17 cellular contexts compared by ENCODE assay signal in genomic region chr4:98298022-98298421, GRCh38. TPM values are rescaled to one million over a fixed set of nuclear protein-coding genes. Genes with fewer than 3 reads are reported as not detected.
DNase-seq lines count a peak whose midpoint lies in the region; ATAC-seq, FAIRE-seq and TF ChIP-seq lines count a peak whose summit lies in the region.
"Had no signal": no experiment of that assay in that cellular context is flagged by ENCODE, and none has a peak within 500 bp of the region (broad histone marks: within the 10 kb centered on the region; RNA-seq: fewer than 3 reads in every experiment).

No MANE protein-coding gene starts in this region.

- no peaks in the 10 kb centered on the region for H3K4me1 ChIP-seq in keratinocyte (ENCODE audit: control insufficient read depth, extremely low read depth, insufficient read depth, low read length)
- peaks cover 4% of the 10 kb centered on the region for H3K4me1 ChIP-seq in GM23248 (ENCODE audit: insufficient read depth)
- H3K4me1 ChIP-seq: Peyer's patch had no signal

- no peak overlapping the region for H3K27ac ChIP-seq in keratinocyte (ENCODE audit: control insufficient read depth, insufficient read depth, low read length)
- no peak overlapping the region for H3K27ac ChIP-seq in GM23248
- H3K27ac ChIP-seq: 22Rv1, BLaER1, Peyer's patch had no signal

- no peaks in the 10 kb centered on the region for H3K27me3 Mint-ChIP-seq in activated CD4-positive, alpha-beta T cell treated with anti-CD3 and anti-CD28 coated beads for 36 hours
- no peaks in the 10 kb centered on the region for H3K27me3 Mint-ChIP-seq in T-helper 17 cell

- WGBS in GM23248 (ENCODE audit: low coverage in 1 of 2, low lambda C conversion rate in 2 of 2, missing lambda C conversion rate in 2 of 2), 2 experiments: 98 to 100% methylated on average over 2 of the region's 2 CpGs

- CTCF ChIA-PET in activated CD4-positive, alpha-beta T cell treated with anti-CD3 and anti-CD28 coated beads for 36 hours (lab: Charles Lee): no interaction called here

- H3K27ac Mint-ChIP-seq in activated CD4-positive, alpha-beta T cell treated with anti-CD3 and anti-CD28 coated beads for 36 hours: no peak overlapping the region
- peak overlapping the region; percentile 19 for H3K27ac Mint-ChIP-seq in T-helper 17 cell

- intact Hi-C loops in activated CD4-positive, alpha-beta T cell treated with anti-CD3 and anti-CD28 coated beads for 36 hours (cut with DNase I, micrococcal nuclease): no loop called here

- H3F3A ChIP-seq in GM23248 (ENCODE audit: insufficient read depth): no peaks in the 10 kb centered on the region; the same call in 1 of the 2 replicates

- H3K4me3 ChIP-seq in keratinocyte (ENCODE audit: control insufficient read depth in 2 of 3, extremely low read depth in 1 of 3, insufficient read depth in 2 of 3, low read depth in 1 of 3, low read length in 3 of 3) (no peak overlapping the region), GM23248 (no peak overlapping the region)
- H3K4me3 ChIP-seq: BLaER1, Peyer's patch had no signal

- peak; percentile 39 for FAIRE-seq in keratinocyte (lab: Jason Lieb, UNC)
- FAIRE-seq: GM19239 had no signal

- H3K4me1 Mint-ChIP-seq in activated CD4-positive, alpha-beta T cell treated with anti-CD3 and anti-CD28 coated beads for 36 hours: peaks cover 22% of the 10 kb centered on the region
- peaks cover 9% of the 10 kb centered on the region for H3K4me1 Mint-ChIP-seq in T-helper 17 cell

- H3K79me2 ChIP-seq in keratinocyte (ENCODE audit: control insufficient read depth, insufficient read depth, low read length) (peaks cover 12% of the 10 kb centered on the region), GM23248 (ENCODE audit: insufficient read depth) (peaks cover 91% of the 10 kb centered on the region)

- H3K4me2 ChIP-seq in keratinocyte (ENCODE audit: control insufficient read depth, extremely low read depth, insufficient read depth, low read depth, low read length): no peak overlapping the region
- no peak overlapping the region for H3K4me2 ChIP-seq in GM23248 (ENCODE audit: unreplicated experiment)
- H3K4me2 ChIP-seq: BLaER1 had no signal

- DNase-seq in activated CD4-positive, alpha-beta T cell treated with anti-CD3 and anti-CD28 coated beads for 36 hours: no peak
- DNase-seq in activated CD4-positive, alpha-beta T cell treated with anti-CD3 and anti-CD28 coated beads, Interleukin-2, amount 50 U/mL, for 1 hour: no peak
- DNase-seq in T-helper 17 cell: no peak
- no peak for DNase-seq in keratinocyte (ENCODE audit: low read depth, low spot score)
- DNase-seq in GM23248: no peak
- DNase-seq: EL, Karpas-422, NCI-H187 treated with DMSO at 0.1 percent for 48 hours, NCI-H82, Peyer's patch, Right ventricle myocardium superior had no signal

- H2AFZ ChIP-seq in keratinocyte (ENCODE audit: control insufficient read depth, low read length) (no peak overlapping the region), GM23248 (no peak overlapping the region)

- no peak for TF ChIP-seq CTCF in keratinocyte (optimal IDR thresholded peaks at IDR 0.05 in 1 of 3, IDR thresholded peaks at IDR 0.05 in 1 of 3, conservative IDR thresholded peaks at IDR 0.05 in 1 of 3; ENCODE audit: extremely low read depth in 1 of 3, insufficient read depth in 2 of 3, low read length in 3 of 3)

- POLR2A ChIA-PET in activated CD4-positive, alpha-beta T cell treated with anti-CD3 and anti-CD28 coated beads for 36 hours (lab: Charles Lee): interaction anchor here (0.6 kb wide), 1 partner anchor 39 kb away, joined by 3 read pairs; no protein-coding TSS in a partner anchor

- H4K20me1 ChIP-seq in keratinocyte (ENCODE audit: control insufficient read depth, extremely low read depth, insufficient read depth, low read length): no peaks in the 10 kb centered on the region
- H4K20me1 ChIP-seq in GM23248 (ENCODE audit: insufficient read depth): no peaks in the 10 kb centered on the region
- H4K20me1 ChIP-seq: BLaER1 had no signal

- dilution Hi-C loops in keratinocyte (cut with MboI; ENCODE audit: extremely low pct_ligation_motif_present, low sequenced_read_pairs): no loop called here

- H3K9me3 Mint-ChIP-seq in activated CD4-positive, alpha-beta T cell treated with anti-CD3 and anti-CD28 coated beads for 36 hours (ENCODE audit: low read depth): peaks cover 18% of the 10 kb centered on the region

- in situ Hi-C loops in GM23248 (cut with MboI): no loop called here

- H3K36me3 Mint-ChIP-seq in activated CD4-positive, alpha-beta T cell treated with anti-CD3 and anti-CD28 coated beads for 36 hours (ENCODE audit: low read depth): peaks cover 53% of the 10 kb centered on the region
- H3K36me3 Mint-ChIP-seq in T-helper 17 cell (ENCODE audit: low read depth): peaks cover 12% of the 10 kb centered on the region

- H3K36me3 ChIP-seq in keratinocyte (ENCODE audit: control insufficient read depth in 2 of 2, extremely low read depth in 1 of 2, insufficient read depth in 2 of 2, low read length in 2 of 2) (peaks cover 0 to 3% of the 10 kb centered on the region in 2 experiments), GM23248 (ENCODE audit: low read depth) (peaks cover 31% of the 10 kb centered on the region)

- H3K9me2 ChIP-seq in GM23248 (ENCODE audit: insufficient read depth): no peaks in the 10 kb centered on the region

- H3K4me3 Mint-ChIP-seq in activated CD4-positive, alpha-beta T cell treated with anti-CD3 and anti-CD28 coated beads for 36 hours: no peak overlapping the region
- no peak overlapping the region for H3K4me3 Mint-ChIP-seq in T-helper 17 cell

- H3K9ac ChIP-seq in keratinocyte (ENCODE audit: control insufficient read depth, extremely low read depth, insufficient read depth, low read length) (no peak overlapping the region), GM23248 (no peak overlapping the region)
- H3K9ac ChIP-seq: BLaER1 had no signal

- peak; percentile 42 for ATAC-seq in activated CD4-positive, alpha-beta T cell treated with anti-CD3 and anti-CD28 coated beads for 36 hours
- peak; percentile 57 for ATAC-seq in GM19025 (IDR thresholded peaks at IDR 0.05; ENCODE audit: low read depth, unreplicated experiment)
- no peak for ATAC-seq in T-helper 17 cell
- ATAC-seq in HG03378 (IDR thresholded peaks at IDR 0.05; ENCODE audit: unreplicated experiment): no peak
- ATAC-seq in GM21737 (IDR thresholded peaks at IDR 0.05; ENCODE audit: unreplicated experiment): no peak

- H3K27me3 ChIP-seq in keratinocyte (ENCODE audit: control insufficient read depth, extremely low read depth, insufficient read depth, low read length) (no peaks in the 10 kb centered on the region), GM23248 (replicated peaks; ENCODE audit: insufficient read depth) (no peaks in the 10 kb centered on the region)
- H3K27me3 ChIP-seq: BLaER1, Peyer's patch had no signal

- no peaks in the 10 kb centered on the region for H3K9me1 ChIP-seq in keratinocyte (ENCODE audit: control insufficient read depth, extremely low read depth, insufficient read depth, low read length)

- H3K9me3 ChIP-seq in T-helper 17 cell (ENCODE audit: control insufficient read depth, low read length, poor library complexity, severe bottlenecking) (no peaks in the 10 kb centered on the region), keratinocyte (ENCODE audit: control insufficient read depth, low read depth, low read length) (no peaks in the 10 kb centered on the region), GM23248 (ENCODE audit: low read depth) (peaks cover 2% of the 10 kb centered on the region)
- H3K9me3 ChIP-seq: Peyer's patch had no signal

RNA-seq across cellular contexts. Expression of gene RAP1GDS1, which starts 36.8 kb away (rescaled TPM):
- total RNA-seq in activated CD4-positive, alpha-beta T cell treated with anti-CD3 and anti-CD28 coated beads for 36 hours: 10 to 100 TPM; 41.4 to 50.5 TPM
- total RNA-seq in T-helper 17 cell: 10 to 100 TPM; 41.0 to 47.0 TPM
- polyA plus RNA-seq in keratinocyte: 43.2 to 58.1 TPM (median 43.3 TPM) in 3 replicates
- polyA plus RNA-seq in keratinocyte (2011; ENCODE audit: low read depth): 319 TPM
- 35.6 and 66.5 TPM in 2 replicates for polyA plus RNA-seq in keratinocyte (2011; cell fraction: cytosol; rRNA removed)
- 34.6 and 37.9 TPM in 2 replicates for polyA plus RNA-seq in keratinocyte (2011; cell fraction: nucleus; rRNA removed)
- 39.2 and 51.9 TPM in 2 replicates for polyA plus RNA-seq in keratinocyte (2012; ENCODE audit: low replicate concordance)
- polyA minus RNA-seq in keratinocyte: 20.6 to 111 TPM (median 70.1 TPM) in 3 replicates
- 97.8 TPM for polyA minus RNA-seq in keratinocyte (2011; cell fraction: cytosol; rRNA and poly(A)+ RNA removed)
- polyA minus RNA-seq in keratinocyte (2011; cell fraction: nucleus; rRNA and poly(A)+ RNA removed): 48.6 and 89.5 TPM in 2 replicates
- total RNA-seq in GM23248 (2014; rRNA removed; shearing (Covaris generic)): 56.7 and 93.8 TPM in 2 replicates
- polyA plus RNA-seq in GM23248 (2016; fragmentation: Nextera tagmentation; extraction: Ambion mirVana): 49.2 and 55.4 TPM in 2 replicates

Comparison
In these comparisons a context has a peak if more than half of its experiments do, and no peak if none do; other contexts are left out.
1. ATAC-seq: peak in activated CD4-positive, alpha-beta T cell treated with anti-CD3 and anti-CD28 coated beads for 36 hours (single experiment) and GM19025 (single experiment); none in T-helper 17 cell (single experiment), HG03378 (single experiment) and GM21737 (single experiment).